ENCODE assay signal across 14 cellular contexts in the genomic region with DNA sequence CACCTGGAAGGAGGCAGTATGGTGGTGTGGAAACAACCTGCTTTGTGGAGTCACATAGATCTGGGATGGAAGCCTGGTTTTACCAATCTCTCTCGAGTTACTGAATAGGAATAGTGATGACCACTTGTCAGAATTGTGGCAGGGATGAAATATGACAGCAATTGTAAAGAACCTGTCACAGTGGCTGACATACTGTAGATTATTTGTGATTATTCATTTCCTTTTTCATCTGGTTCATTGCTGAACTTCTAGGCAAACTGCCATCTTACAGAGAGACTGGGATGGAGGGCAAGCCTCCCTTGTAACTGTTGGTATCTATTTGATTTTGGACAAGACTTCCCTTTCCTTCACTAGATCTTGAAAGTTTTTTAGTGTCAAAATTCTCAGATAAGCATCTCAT.
"Had no signal": no experiment of that assay in that cellular context is flagged by ENCODE, and none has a peak within 500 bp of the region (broad histone marks: within the 10 kb centered on the region; RNA-seq: fewer than 3 reads in every experiment).

No MANE protein-coding gene starts in this region.

- H3K4me3 ChIP-seq: dorsolateral prefrontal cortex, heart right ventricle, left ventricle myocardium inferior, thyroid gland had no signal

- H3K27me3 ChIP-seq: dorsolateral prefrontal cortex, heart right ventricle, thyroid gland had no signal

- FAIRE-seq: frontal cortex, TTC549, urothelium cell line had no signal

- DNase-seq: activated CD4-positive, alpha-beta memory T cell treated with anti-CD3 and anti-CD28 coated beads for 36 hours; activated CD8-positive, alpha-beta memory T cell treated with anti-CD3 and anti-CD28 coated beads, Interleukin-2, amount 10 ng/mL, durations not matched to agents 7 days and 5 days; dorsolateral prefrontal cortex; heart right ventricle; left ventricle myocardium inferior; occipital lobe; retina; stimulated activated CD4-positive, alpha-beta T cell treated with anti-CD3 and anti-CD28 coated beads, Interleukin-12 subunit alpha, Interleukin-12 subunit beta, amount 100 ng/mL, for 4 hours; stimulated activated CD4-positive, alpha-beta T cell treated with anti-CD3 and anti-CD28 coated beads, Interleukin-1b, Interleukin-23, amount 100 ng/mL, for 48 hours; stimulated activated naive CD4-positive, alpha-beta T cell treated with Interleukin-2 at 50 U/mL for 16 hours had no signal

- ATAC-seq: activated CD8-positive, alpha-beta memory T cell treated with anti-CD3 and anti-CD28 coated beads, Interleukin-2, amount 10 ng/mL, durations not matched to agents 7 days and 5 days; heart right ventricle had no signal

- H3K36me3 ChIP-seq: heart right ventricle, left ventricle myocardium inferior, thyroid gland had no signal
